8 cellular contexts compared by ENCODE assay signal in the genomic region with DNA sequence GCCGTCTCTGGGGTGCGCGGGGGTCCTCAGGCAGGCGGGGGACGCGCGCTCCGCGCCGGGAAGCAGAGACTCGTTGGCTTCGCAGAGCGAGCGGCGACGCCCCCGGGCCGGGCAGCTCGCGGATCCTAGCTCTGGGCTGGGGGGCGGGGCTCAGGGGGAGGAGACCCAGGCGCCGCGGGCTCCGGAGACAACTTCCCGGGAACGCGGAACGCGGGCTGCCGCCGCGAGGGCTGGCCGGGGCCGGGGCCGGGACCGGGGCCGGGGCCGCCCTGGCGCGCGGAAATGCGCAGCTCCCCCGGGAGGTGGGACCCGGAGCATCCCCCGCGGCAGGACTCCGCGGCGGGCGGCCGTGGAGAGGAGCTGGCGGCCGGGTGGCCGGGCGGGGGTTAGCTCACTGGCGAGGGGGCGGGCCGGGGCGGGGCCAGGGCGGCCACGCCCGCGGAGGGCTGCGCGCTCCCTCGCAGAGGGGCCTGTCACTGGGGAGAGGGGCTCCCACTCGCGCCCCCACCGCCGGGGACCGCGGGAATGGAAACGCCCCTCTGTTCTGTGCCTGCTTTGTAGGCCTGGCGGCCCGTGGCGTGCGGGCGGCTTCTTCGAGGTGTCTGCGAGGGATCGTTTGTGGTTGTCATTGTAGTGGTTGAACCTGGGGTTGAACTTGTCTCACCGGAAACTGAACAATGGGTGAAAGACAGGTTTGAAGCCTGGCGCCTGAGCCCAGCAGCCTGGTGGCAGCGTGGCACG. TPM values are rescaled to one million over a fixed set of nuclear protein-coding genes. Genes with fewer than 3 reads are reported as not detected.
A peak's percentile ranks its signal among the peaks of the same experiment; 100 is the strongest.
DNase-seq lines count a peak whose midpoint lies in the region; ATAC-seq and TF ChIP-seq lines count a peak whose summit lies in the region.

A gene (minus strand): TSS at position 98 of the 741 bp plus-strand sequence.

- H4K20me1 ChIP-seq in BLaER1 treated with 17β-estradiol and CSF1 and Interleukin-3, amounts not matched to agents 10 nM and 100 nM = peaks cover 7 to 42% (median 23%) of the 10 kb centered on the region in 11 experiments; a peak in 16 of 22 replicates

- H3K27ac ChIP-seq in BLaER1 treated with 17β-estradiol and CSF1 and Interleukin-3, amounts not matched to agents 10 nM and 100 nM = peak within 1 kb of the TSS; percentile 72 to 86 (median 80)
- H3K27ac ChIP-seq in lung (ENCODE audit: low read depth in 1 of 2, low read length in 1 of 2) = peak within 1 kb of the TSS; percentile 28 to 57

- peak within 1 kb of the TSS; percentile 81 to 100 (median 96) for H3K4me3 ChIP-seq in BLaER1 treated with 17β-estradiol and CSF1 and Interleukin-3, amounts not matched to agents 10 nM and 100 nM
- peak within 1 kb of the TSS; percentile 45 for H3K4me3 ChIP-seq in lung

- peaks cover 8 to 33% (median 24%) of the 10 kb centered on the region in 11 experiments for H3K36me3 ChIP-seq in BLaER1 treated with 17β-estradiol and CSF1 and Interleukin-3, amounts not matched to agents 10 nM and 100 nM
- H3K36me3 ChIP-seq in lung (ENCODE audit: control insufficient read depth in 2 of 2, insufficient read depth in 2 of 2, low read length in 2 of 2) = no peaks in the 10 kb centered on the region

- H3K4me1 ChIP-seq in BLaER1 treated with 17β-estradiol and CSF1 and Interleukin-3, amounts not matched to agents 10 nM and 100 nM = peaks cover 16 to 57% (median 37%) of the 10 kb centered on the region in 10 experiments
- H3K4me1 ChIP-seq in lung (ENCODE audit: control insufficient read depth in 2 of 2, insufficient read depth in 2 of 2, low read length in 2 of 2) = peaks cover 0 to 3% of the 10 kb centered on the region in 2 donors

- TF ChIP-seq CTCF in chondrocyte (IDR thresholded peaks at IDR 0.05) = no peak
- TF ChIP-seq CTCF in lung (IDR thresholded peaks at IDR 0.05; ENCODE audit: control extremely low read depth, extremely low read depth) = no peak

- peak within 1 kb of the TSS; percentile 92 to 99 (median 98) for H3K4me2 ChIP-seq in BLaER1 treated with 17β-estradiol and CSF1 and Interleukin-3, amounts not matched to agents 10 nM and 100 nM

- no peak within 1 kb of the TSS for H3K27ac Mint-ChIP-seq in chondrocyte (ENCODE audit: unreplicated experiment)
- no peak within 1 kb of the TSS for H3K27ac Mint-ChIP-seq in stimulated activated memory B cell treated with anti-CD40 and anti-IgM and Interleukin-4, amounts not matched to agents 10 μg/mL and 1 μg/mL and 100 μg/mL, for 72 hours

- peaks cover 15% of the 10 kb centered on the region for H3K27me3 Mint-ChIP-seq in chondrocyte (ENCODE audit: low read depth)
- peaks cover 43% of the 10 kb centered on the region for H3K27me3 Mint-ChIP-seq in stimulated activated memory B cell treated with anti-CD40 and anti-IgM and Interleukin-4, amounts not matched to agents 10 μg/mL and 1 μg/mL and 100 μg/mL, for 72 hours

- ATAC-seq in GM21423 (IDR thresholded peaks at IDR 0.05; ENCODE audit: unreplicated experiment) (peak; percentile 36), lung (ENCODE audit: insufficient read depth, low FRiP score) (peak; percentile 60), GM19328 (IDR thresholded peaks at IDR 0.05; ENCODE audit: unreplicated experiment) (no peak), GM21526 (IDR thresholded peaks at IDR 0.05; ENCODE audit: low FRiP score, unreplicated experiment) (no peak)
- peak; percentile 39 for ATAC-seq in stimulated activated memory B cell treated with anti-CD40 and anti-IgM and Interleukin-4, amounts not matched to agents 10 μg/mL and 1 μg/mL and 100 μg/mL, for 72 hours

- peaks cover 0 to 15% (median 7%) of the 10 kb centered on the region in 11 experiments; a peak in 9 of 22 replicates for H3K27me3 ChIP-seq in BLaER1 treated with 17β-estradiol and CSF1 and Interleukin-3, amounts not matched to agents 10 nM and 100 nM
- peaks cover 2% of the 10 kb centered on the region for H3K27me3 ChIP-seq in lung (ENCODE audit: control insufficient read depth, insufficient read depth)

- peak within 1 kb of the TSS; percentile 73 for H3K4me3 Mint-ChIP-seq in chondrocyte (ENCODE audit: unreplicated experiment)
- peak within 1 kb of the TSS; percentile 38 for H3K4me3 Mint-ChIP-seq in stimulated activated memory B cell treated with anti-CD40 and anti-IgM and Interleukin-4, amounts not matched to agents 10 μg/mL and 1 μg/mL and 100 μg/mL, for 72 hours

- H3K9ac ChIP-seq in BLaER1 treated with 17β-estradiol and CSF1 and Interleukin-3, amounts not matched to agents 10 nM and 100 nM = peak within 1 kb of the TSS; percentile 77 to 95 (median 89)

- peaks cover 4% of the 10 kb centered on the region for H3K36me3 Mint-ChIP-seq in chondrocyte (ENCODE audit: low read depth)
- peaks cover 8% of the 10 kb centered on the region for H3K36me3 Mint-ChIP-seq in stimulated activated memory B cell treated with anti-CD40 and anti-IgM and Interleukin-4, amounts not matched to agents 10 μg/mL and 1 μg/mL and 100 μg/mL, for 72 hours

- peaks cover 28 to 46% (median 39%) of the 10 kb centered on the region in 11 experiments for H3K9me3 ChIP-seq in BLaER1 treated with 17β-estradiol and CSF1 and Interleukin-3, amounts not matched to agents 10 nM and 100 nM (replicated peaks in 1 of 11)
- H3K9me3 ChIP-seq in lung (ENCODE audit: control insufficient read depth in 2 of 2, insufficient read depth in 1 of 2, low read length in 1 of 2) = peaks cover 0 to 13% of the 10 kb centered on the region in 2 donors

- H3K9me3 Mint-ChIP-seq in chondrocyte (ENCODE audit: low read depth) = peaks cover 13% of the 10 kb centered on the region
- H3K9me3 Mint-ChIP-seq in stimulated activated memory B cell treated with anti-CD40 and anti-IgM and Interleukin-4, amounts not matched to agents 10 μg/mL and 1 μg/mL and 100 μg/mL, for 72 hours = peaks cover 14% of the 10 kb centered on the region

- H3K4me1 Mint-ChIP-seq in chondrocyte (ENCODE audit: low read depth) = peaks cover 11% of the 10 kb centered on the region
- peaks cover 6% of the 10 kb centered on the region for H3K4me1 Mint-ChIP-seq in stimulated activated memory B cell treated with anti-CD40 and anti-IgM and Interleukin-4, amounts not matched to agents 10 μg/mL and 1 μg/mL and 100 μg/mL, for 72 hours

- WGBS in lung, 2 donors = 1% methylated on average over 62 to 86 of the region's 86 CpGs

- DNase-seq in T-helper 1 cell (peak in 3 of 5 donors; percentile 10 to 33 (median 24)), chondrocyte (ENCODE audit: low spot score) (no peak), lung (ENCODE audit: low spot score) (no peak)

RNA-seq across cellular contexts. Expression of the gene that starts here (rescaled TPM):
- total RNA-seq in chondrocyte (6.1 to 15.6 TPM (median 6.9 TPM) in 3 replicates), lung (100 to 1,000 TPM in 1 of 2 donors, 10 to 100 TPM in 1; 41.1 to 112 TPM)
- polyA plus RNA-seq in lung = 10 to 100 TPM in 1 of 2 donors, 1 to 10 TPM in 1; 9.0 to 51.1 TPM

Comparison
In these comparisons a context has a peak if more than half of its experiments do, and no peak if none do; other contexts are left out.
1. ATAC-seq: peak in GM21423 (single experiment), lung (single experiment) and stimulated activated memory B cell treated with anti-CD40 and anti-IgM and Interleukin-4, amounts not matched to agents 10 μg/mL and 1 μg/mL and 100 μg/mL, for 72 hours (single experiment); none in GM19328 (single experiment) and GM21526 (single experiment).
2. DNase-seq: peak in T-helper 1 cell (3 of 5); none in chondrocyte (single experiment) and lung (single experiment).